ENCODE assay signal across 1 cellular context in genomic region chr3:42762046-42762724, GRCh38.
TF ChIP-seq lines count a peak whose summit lies in the region.

No MANE protein-coding gene starts in this region.

TF ChIP-seq in liver, 16 proteins besides CTCF, POLR2A, EP300 and RAD21 (continued from another document):
- TF ChIP-seq ZBTB33 (IDR thresholded peaks at IDR 0.05) (no peak), RXRA (IDR thresholded peaks at IDR 0.05) (peak; percentile 50 to 60), HNF4A (conservative IDR thresholded peaks at IDR 0.05) (peak; percentile 9 to 51), GABPA (IDR thresholded peaks at IDR 0.05 in 1 of 2, conservative IDR thresholded peaks at IDR 0.05 in 1 of 2) (no peak), ATF3 (IDR thresholded peaks at IDR 0.05) (no peak), SP1 (IDR thresholded peaks at IDR 0.05) (peak; percentile 10), FOXA2 (IDR thresholded peaks at IDR 0.05) (no peak), HNF4G (IDR thresholded peaks at IDR 0.05) (no peak), NR2F2 (IDR thresholded peaks at IDR 0.05) (peak; percentile 19)
TF ChIP-seq in liver: peak in this region for 7.
